In genomic region chr13:24823122-24823710, GRCh38 we compare ENCODE assay signal across 5 cellular contexts. TPM values are rescaled to one million over a fixed set of nuclear protein-coding genes. Genes with fewer than 3 reads are reported as not detected.
"Had no signal": no experiment of that assay in that cellular context is flagged by ENCODE, and none has a peak within 500 bp of the region (broad histone marks: within the 10 kb centered on the region; RNA-seq: fewer than 3 reads in every experiment).

No MANE protein-coding gene starts in this region.

RNA-seq across cellular contexts. Expression of gene RNF17, which starts 59.2 kb away (rescaled TPM):
- total RNA-seq: GM23338, H1, H9, HT-29 had no signal
- polyA plus RNA-seq: H1, IgD-negative memory B cell had no signal
